ENCODE assay signal across 8 cellular contexts in the genomic region with DNA sequence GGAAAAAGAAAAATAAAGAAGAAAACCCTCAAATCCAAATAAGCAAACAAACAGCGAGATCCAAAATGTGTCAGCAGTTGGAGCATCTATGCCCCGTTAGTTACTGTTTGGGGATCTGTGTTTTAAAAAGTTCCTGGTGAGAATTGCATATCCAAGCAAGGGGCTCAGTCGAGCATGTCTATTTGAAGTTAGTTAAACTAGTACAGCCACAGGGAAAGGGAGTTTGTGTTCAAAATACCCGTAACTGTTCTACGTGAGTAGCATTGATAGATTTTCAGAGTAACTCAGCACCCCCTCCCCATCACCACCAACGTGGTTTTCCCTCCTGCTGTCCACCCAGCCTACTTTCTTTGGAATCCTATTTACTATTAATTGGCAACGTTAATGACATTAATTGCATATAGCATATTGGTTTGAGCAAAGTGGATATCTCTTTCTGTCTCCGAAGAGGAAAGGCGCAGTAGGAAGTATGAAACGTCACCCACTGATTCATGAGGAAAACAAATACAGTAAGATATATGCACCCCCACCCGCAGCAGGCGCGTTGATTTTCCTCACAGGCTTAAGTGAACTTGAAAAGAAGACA. TPM values are rescaled to one million over a fixed set of nuclear protein-coding genes. Genes with fewer than 3 reads are reported as not detected.
DNase-seq lines count a peak whose midpoint lies in the region; ATAC-seq, FAIRE-seq and TF ChIP-seq lines count a peak whose summit lies in the region.

No MANE protein-coding gene starts in this region.

- no peaks in the 10 kb centered on the region for H4K20me1 ChIP-seq in PC-3 (ENCODE audit: low read length)
- H4K20me1 ChIP-seq in osteoblast (ENCODE audit: insufficient read depth, low read length), result no peaks in the 10 kb centered on the region

- H3K9me3 ChIP-seq in PC-3 (ENCODE audit: low read length), result no peaks in the 10 kb centered on the region
- H3K9me3 ChIP-seq in osteoblast (ENCODE audit: low read depth, low read length), result no peaks in the 10 kb centered on the region

- intact Hi-C loops in PC-3 (cut with micrococcal nuclease), result loop anchor here (5.0 to 10.0 kb wide), 2 partner anchors 227 to 855 kb away; no protein-coding TSS in a partner anchor

- H3K79me2 ChIP-seq in PC-3 (ENCODE audit: low read length) (no peaks in the 10 kb centered on the region), osteoblast (ENCODE audit: insufficient read depth, low read length) (no peaks in the 10 kb centered on the region)

- TF ChIP-seq CTCF in PC-3 (conservative IDR thresholded peaks at IDR 0.05; ENCODE audit: low read depth, low read length) (no peak), epithelial cell of proximal tubule (conservative IDR thresholded peaks at IDR 0.05; ENCODE audit: low read depth, low read length) (no peak), osteoblast (IDR thresholded peaks at IDR 0.05; ENCODE audit: extremely low read depth, low read depth, low read length) (no peak)

- ATAC-seq in PC-3, result peak; percentile 48
- no peak for ATAC-seq in GM18498 (IDR thresholded peaks at IDR 0.05; ENCODE audit: unreplicated experiment)

- FAIRE-seq in H54 (lab: Jason Lieb, UNC), result peak; percentile 96

- DNase-seq in H54 (ENCODE audit: insufficient read length, low spot score) (peak; percentile 66), PC-3 (peak; percentile 55), epithelial cell of proximal tubule (ENCODE audit: low read depth) (no peak), osteoblast (ENCODE audit: insufficient read length, low spot score, missing footprints) (peak; percentile 86), CD1c-positive myeloid dendritic cell (ENCODE audit: extremely low spot score) (no peak), kidney glomerular epithelial cell (lab: John Stamatoyannopoulos, UW) (no peak)
- DNase-seq in activated CD4-positive, CD25-positive, alpha-beta regulatory T cell treated with anti-CD3 and anti-CD28 coated beads, Interleukin-2, amount 50 U/mL, for 72 hours, result no peak

- no peak for TF ChIP-seq POLR2A in H54 (IDR thresholded peaks at IDR 0.05; ENCODE audit: low read depth, low read length)

- H3K4me3 ChIP-seq in PC-3 (ENCODE audit: low read length), result peak overlapping the region; percentile 64
- peak overlapping the region; percentile 60 for H3K4me3 ChIP-seq in epithelial cell of proximal tubule (ENCODE audit: low read depth, low read length)
- H3K4me3 ChIP-seq in osteoblast (ENCODE audit: insufficient read depth, low read length), result peak overlapping the region; percentile 71

- H2AFZ ChIP-seq in PC-3 (ENCODE audit: low read length), result peak overlapping the region; percentile 59
- peak overlapping the region; percentile 71 for H2AFZ ChIP-seq in osteoblast (ENCODE audit: low read length)

- CTCF ChIA-PET in PC-3 (lab: Charles Lee), result no interaction called here

- no peaks in the 10 kb centered on the region for H3F3A ChIP-seq in PC-3 (ENCODE audit: low read length, unreplicated experiment)

- BruUV-seq in PC-3 (replicated peaks; lab: Mats Ljungman, UMichigan), result no TSS peak

- H3K27me3 ChIP-seq in PC-3 (ENCODE audit: low read length) (peaks cover 26% of the 10 kb centered on the region), osteoblast (ENCODE audit: insufficient read depth, low read length) (peaks cover 35% of the 10 kb centered on the region)

- POLR2A ChIA-PET in PC-3 (lab: Charles Lee; ENCODE audit: unreplicated experiment), result no interaction called here

- H3K4me2 ChIP-seq in PC-3 (ENCODE audit: low read length) (peak overlapping the region; percentile 81), osteoblast (ENCODE audit: insufficient read depth, low read length) (peak overlapping the region; percentile 71)

- H3K9ac ChIP-seq in PC-3 (ENCODE audit: low read length), result peak overlapping the region; percentile 31

- H3K9me2 ChIP-seq in PC-3 (replicated peaks; ENCODE audit: low read length), result no peaks in the 10 kb centered on the region

- peaks cover 11% of the 10 kb centered on the region; the same call in 1 of the 2 replicates for H3K4me1 ChIP-seq in PC-3 (ENCODE audit: insufficient read depth, low read length)
- no peaks in the 10 kb centered on the region for H3K4me1 ChIP-seq in osteoblast (ENCODE audit: insufficient read depth, low read length)

- no peak overlapping the region for H3K27ac ChIP-seq in PC-3 (ENCODE audit: low read length)
- no peak overlapping the region for H3K27ac ChIP-seq in osteoblast (ENCODE audit: low read depth, low read length)

- H3K36me3 ChIP-seq in PC-3 (ENCODE audit: low read depth, low read length) (no peaks in the 10 kb centered on the region), osteoblast (ENCODE audit: insufficient read depth, low read length) (no peaks in the 10 kb centered on the region)

RNA-seq across cellular contexts. Expression of a gene that starts 1.5 kb away (rescaled TPM):
- total RNA-seq in PC-3 (2014; rRNA removed) (0.36 and 1.2 TPM in 2 replicates), epithelial cell of proximal tubule (0.07 and 0.35 TPM in 2 replicates), osteoblast (0.59 and 0.72 TPM in 2 replicates)

Comparison
In these comparisons a context has a peak if more than half of its experiments do, and no peak if none do; other contexts are left out.
1. DNase-seq: peak in H54 (single experiment), PC-3 (single experiment) and osteoblast (single experiment); none in epithelial cell of proximal tubule (single experiment), CD1c-positive myeloid dendritic cell (single experiment), kidney glomerular epithelial cell (single experiment) and activated CD4-positive, CD25-positive, alpha-beta regulatory T cell treated with anti-CD3 and anti-CD28 coated beads, Interleukin-2, amount 50 U/mL, for 72 hours (single experiment).
2. Peak in every context shown above with its lines, with median percentiles within 50 percentile points of each other: H3K4me3 ChIP-seq.